9 cellular contexts compared by ENCODE assay signal in the genomic region with DNA sequence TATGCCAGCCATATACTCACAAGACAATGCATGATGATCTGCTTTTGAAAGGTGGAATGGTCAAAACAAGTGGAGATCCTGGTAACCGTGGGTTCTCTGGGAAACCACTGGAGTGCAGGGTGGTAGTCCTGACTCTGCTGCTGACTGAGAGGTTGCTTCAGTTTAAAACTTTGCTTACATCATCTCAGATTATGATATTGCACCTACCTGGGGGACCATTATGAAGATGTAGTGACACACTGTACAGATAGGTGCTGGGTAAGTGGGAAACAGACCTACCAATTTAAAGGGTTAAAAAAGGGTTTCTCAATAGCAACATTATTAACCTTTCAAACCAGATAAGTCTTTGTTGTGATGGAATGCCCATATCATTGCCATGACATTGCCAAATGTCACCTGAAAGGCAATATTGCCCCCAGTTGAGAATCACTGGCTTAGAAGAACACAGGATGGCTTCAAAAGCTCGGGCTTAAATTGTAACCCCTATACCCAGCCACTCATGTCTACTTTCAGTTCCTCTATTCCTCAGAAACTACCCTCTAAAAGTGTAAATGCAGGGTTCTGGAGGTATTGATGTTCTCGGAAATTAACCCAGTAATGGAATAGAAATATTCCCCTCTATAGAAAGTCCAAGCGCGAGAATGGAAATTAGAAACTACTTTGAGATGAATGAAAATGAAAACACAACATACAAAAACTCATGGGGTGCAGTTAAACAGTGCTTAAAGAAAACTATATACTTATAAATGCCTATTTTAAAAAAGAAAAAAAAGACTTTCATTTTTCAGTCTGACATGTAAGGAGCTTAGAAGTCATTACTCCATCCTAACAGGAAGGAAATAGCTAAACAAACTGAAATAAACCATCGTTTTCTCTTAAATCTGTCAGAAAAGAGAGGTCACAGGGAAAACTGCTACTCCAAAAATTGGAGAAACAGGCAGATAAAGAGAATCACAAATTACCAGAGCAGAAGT.
DNase-seq lines count a peak whose midpoint lies in the region; ATAC-seq, FAIRE-seq and TF ChIP-seq lines count a peak whose summit lies in the region.
"Had no signal": no experiment of that assay in that cellular context is flagged by ENCODE, and none has a peak within 500 bp of the region (broad histone marks: within the 10 kb centered on the region; RNA-seq: fewer than 3 reads in every experiment).

No MANE protein-coding gene starts in this region.

- FAIRE-seq in GM12891 (lab: Jason Lieb, UNC): peak; percentile 71

- no TSS peak for BruUV-seq in PC-9 (replicated peaks; lab: Mats Ljungman, UMichigan)

- H3K9me3 ChIP-seq in PC-9 (ENCODE audit: insufficient read depth, low read depth): no peaks in the 10 kb centered on the region

- no peak for DNase-seq in GM12891 (ENCODE audit: insufficient read length, low spot score)
- no peak for DNase-seq in activated naive CD4-positive, alpha-beta T cell treated with anti-CD3 and anti-CD28 coated beads, Interleukin-2, amount 50 U/mL, for 72 hours (ENCODE audit: low spot score in 2 of 2)
- no peak for DNase-seq in WTC11 (ENCODE audit: low spot score)
- no peak for DNase-seq in DMS153 treated with DMSO at 0.1 percent for 48 hours (lab: John Stamatoyannopoulos, UW; ENCODE audit: unreplicated experiment)
- no peak for DNase-seq in PC-9
- DNase-seq in chondrocyte (ENCODE audit: low spot score): no peak
- DNase-seq: NCI-H2029 treated with DMSO at 0.1 percent for 48 hours had no signal

- CTCF ChIA-PET in WTC11 (lab: Charles Lee): no interaction called here
- CTCF ChIA-PET in PC-9 (lab: Charles Lee): no interaction called here

- H3K27ac Mint-ChIP-seq in activated naive CD4-positive, alpha-beta T cell treated with anti-CD3 and anti-CD28 coated beads, Interleukin-2, amount 50 U/mL, for 72 hours: peak overlapping the region; percentile 86 to 90
- H3K27ac Mint-ChIP-seq in WTC11 (no peak overlapping the region), chondrocyte (ENCODE audit: unreplicated experiment) (no peak overlapping the region)

- intact Hi-C loops in PC-9 (cut with micrococcal nuclease; ENCODE audit: unreplicated experiment): no loop called here

- no peaks in the 10 kb centered on the region for H3K9me3 Mint-ChIP-seq in activated naive CD4-positive, alpha-beta T cell treated with anti-CD3 and anti-CD28 coated beads, Interleukin-2, amount 50 U/mL, for 72 hours
- H3K9me3 Mint-ChIP-seq in WTC11: no peaks in the 10 kb centered on the region
- H3K9me3 Mint-ChIP-seq in chondrocyte (ENCODE audit: low read depth): no peaks in the 10 kb centered on the region

- no peaks in the 10 kb centered on the region for H3K27me3 Mint-ChIP-seq in WTC11 (ENCODE audit: low read depth)
- H3K27me3 Mint-ChIP-seq in chondrocyte (ENCODE audit: low read depth): no peaks in the 10 kb centered on the region

- no peaks in the 10 kb centered on the region for H3F3A ChIP-seq in PC-9 (ENCODE audit: insufficient read depth, low read depth)

- no peak overlapping the region for H2AFZ ChIP-seq in PC-9

- H3K4me1 ChIP-seq in PC-9 (replicated peaks; ENCODE audit: insufficient read depth): no peaks in the 10 kb centered on the region

- POLR2A ChIA-PET in WTC11 (lab: Charles Lee) (no interaction called here), PC-9 (lab: Charles Lee; ENCODE audit: unreplicated experiment) (no interaction called here)

- no peaks in the 10 kb centered on the region for H3K36me3 ChIP-seq in PC-9 (ENCODE audit: low read depth)

- H3K4me2 ChIP-seq in PC-9: no peak overlapping the region

- no peak overlapping the region for H3K27ac ChIP-seq in PC-9

- peaks cover 7% of the 10 kb centered on the region for H3K4me1 Mint-ChIP-seq in WTC11
- H3K4me1 Mint-ChIP-seq in chondrocyte (ENCODE audit: low read depth): peaks cover 16% of the 10 kb centered on the region

- TF ChIP-seq CTCF in WTC11 (IDR thresholded peaks at IDR 0.05): no peak
- no peak for TF ChIP-seq CTCF in PC-9 (conservative IDR thresholded peaks at IDR 0.05)
- no peak for TF ChIP-seq CTCF in chondrocyte (IDR thresholded peaks at IDR 0.05)

- ATAC-seq in GM19468 (IDR thresholded peaks at IDR 0.05; ENCODE audit: extremely low read depth, unreplicated experiment) (peak; percentile 89), HG03196 (IDR thresholded peaks at IDR 0.05; ENCODE audit: unreplicated experiment) (peak; percentile 74), WTC11 (no peak)
- peak; percentile 53 to 77 for ATAC-seq in activated naive CD4-positive, alpha-beta T cell treated with anti-CD3 and anti-CD28 coated beads, Interleukin-2, amount 50 U/mL, for 72 hours

- no peaks in the 10 kb centered on the region for H3K9me2 ChIP-seq in PC-9 (ENCODE audit: insufficient read depth)

- no peaks in the 10 kb centered on the region for H4K20me1 ChIP-seq in PC-9 (ENCODE audit: insufficient read depth)

- no peaks in the 10 kb centered on the region for H3K36me3 Mint-ChIP-seq in activated naive CD4-positive, alpha-beta T cell treated with anti-CD3 and anti-CD28 coated beads, Interleukin-2, amount 50 U/mL, for 72 hours
- H3K36me3 Mint-ChIP-seq in WTC11 (no peaks in the 10 kb centered on the region), chondrocyte (ENCODE audit: low read depth) (no peaks in the 10 kb centered on the region)

- H3K79me2 ChIP-seq in PC-9 (ENCODE audit: low read depth): no peaks in the 10 kb centered on the region

- H3K4me3 ChIP-seq in PC-9: no peak overlapping the region

- no peaks in the 10 kb centered on the region for H3K27me3 ChIP-seq in PC-9 (ENCODE audit: insufficient read depth, low read depth)

- no peak for TF ChIP-seq POLR2A in GM12891 (IDR thresholded peaks at IDR 0.05; ENCODE audit: low read depth, low read length)

- no peak overlapping the region for H3K4me3 Mint-ChIP-seq in WTC11
- no peak overlapping the region for H3K4me3 Mint-ChIP-seq in chondrocyte (ENCODE audit: unreplicated experiment)

TF ChIP-seq in GM12891, 5 proteins besides CTCF, POLR2A, EP300 and RAD21:
- no peak for TF ChIP-seq PAX5 (IDR thresholded peaks at IDR 0.05; ENCODE audit: insufficient read depth, low read length, severe bottlenecking)
- peak; percentile 96 for TF ChIP-seq SPI1 (IDR thresholded peaks at IDR 0.05; ENCODE audit: low read depth, low read length)

TF ChIP-seq in WTC11, 78 proteins besides CTCF, POLR2A, EP300 and RAD21:
- no peak for TF ChIP-seq ZNF263 (CRISPR knock-in tag; IDR thresholded peaks at IDR 0.05; ENCODE audit: low read depth)
- no peak for TF ChIP-seq ZNF423 (CRISPR knock-in tag; IDR thresholded peaks at IDR 0.05)
- no peak for TF ChIP-seq OVOL2 (CRISPR knock-in tag; IDR thresholded peaks at IDR 0.05; ENCODE audit: borderline replicate concordance)
- TF ChIP-seq NFATC4 (CRISPR knock-in tag; IDR thresholded peaks at IDR 0.05): no peak
- TF ChIP-seq NR2C2 (CRISPR knock-in tag; IDR thresholded peaks at IDR 0.05): no peak
- TF ChIP-seq ZNF219 (CRISPR knock-in tag; IDR thresholded peaks at IDR 0.05; ENCODE audit: borderline replicate concordance): no peak
- TF ChIP-seq, protein P1, sequence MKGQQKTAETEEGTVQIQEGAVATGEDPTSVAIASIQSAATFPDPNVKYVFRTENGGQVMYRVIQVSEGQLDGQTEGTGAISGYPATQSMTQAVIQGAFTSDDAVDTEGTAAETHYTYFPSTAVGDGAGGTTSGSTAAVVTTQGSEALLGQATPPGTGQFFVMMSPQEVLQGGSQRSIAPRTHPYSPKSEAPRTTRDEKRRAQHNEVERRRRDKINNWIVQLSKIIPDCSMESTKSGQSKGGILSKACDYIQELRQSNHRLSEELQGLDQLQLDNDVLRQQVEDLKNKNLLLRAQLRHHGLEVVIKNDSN (CRISPR knock-in tag; IDR thresholded peaks at IDR 0.05): no peak
- no peak for TF ChIP-seq SMAD4 (CRISPR knock-in tag; IDR thresholded peaks at IDR 0.05)
- TF ChIP-seq, protein P2, sequence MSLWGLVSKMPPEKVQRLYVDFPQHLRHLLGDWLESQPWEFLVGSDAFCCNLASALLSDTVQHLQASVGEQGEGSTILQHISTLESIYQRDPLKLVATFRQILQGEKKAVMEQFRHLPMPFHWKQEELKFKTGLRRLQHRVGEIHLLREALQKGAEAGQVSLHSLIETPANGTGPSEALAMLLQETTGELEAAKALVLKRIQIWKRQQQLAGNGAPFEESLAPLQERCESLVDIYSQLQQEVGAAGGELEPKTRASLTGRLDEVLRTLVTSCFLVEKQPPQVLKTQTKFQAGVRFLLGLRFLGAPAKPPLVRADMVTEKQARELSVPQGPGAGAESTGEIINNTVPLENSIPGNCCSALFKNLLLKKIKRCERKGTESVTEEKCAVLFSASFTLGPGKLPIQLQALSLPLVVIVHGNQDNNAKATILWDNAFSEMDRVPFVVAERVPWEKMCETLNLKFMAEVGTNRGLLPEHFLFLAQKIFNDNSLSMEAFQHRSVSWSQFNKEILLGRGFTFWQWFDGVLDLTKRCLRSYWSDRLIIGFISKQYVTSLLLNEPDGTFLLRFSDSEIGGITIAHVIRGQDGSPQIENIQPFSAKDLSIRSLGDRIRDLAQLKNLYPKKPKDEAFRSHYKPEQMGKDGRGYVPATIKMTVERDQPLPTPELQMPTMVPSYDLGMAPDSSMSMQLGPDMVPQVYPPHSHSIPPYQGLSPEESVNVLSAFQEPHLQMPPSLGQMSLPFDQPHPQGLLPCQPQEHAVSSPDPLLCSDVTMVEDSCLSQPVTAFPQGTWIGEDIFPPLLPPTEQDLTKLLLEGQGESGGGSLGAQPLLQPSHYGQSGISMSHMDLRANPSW (CRISPR knock-in tag; conservative IDR thresholded peaks at IDR 0.05; ENCODE audit: low read depth): no peak
- no peak for TF ChIP-seq RELA (CRISPR knock-in tag; IDR thresholded peaks at IDR 0.05; ENCODE audit: borderline replicate concordance)
- TF ChIP-seq, protein P3, sequence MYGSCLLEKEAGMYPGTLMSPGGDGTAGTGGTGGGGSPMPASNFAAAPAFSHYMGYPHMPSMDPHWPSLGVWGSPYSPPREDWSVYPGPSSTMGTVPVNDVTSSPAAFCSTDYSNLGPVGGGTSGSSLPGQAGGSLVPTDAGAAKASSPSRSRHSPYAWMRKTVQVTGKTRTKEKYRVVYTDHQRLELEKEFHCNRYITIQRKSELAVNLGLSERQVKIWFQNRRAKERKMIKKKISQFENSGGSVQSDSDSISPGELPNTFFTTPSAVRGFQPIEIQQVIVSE (CRISPR knock-in tag; IDR thresholded peaks at IDR 0.05; ENCODE audit: borderline replicate concordance): no peak
- TF ChIP-seq NR1H2 (CRISPR knock-in tag; IDR thresholded peaks at IDR 0.05): no peak
- TF ChIP-seq, protein P4, sequence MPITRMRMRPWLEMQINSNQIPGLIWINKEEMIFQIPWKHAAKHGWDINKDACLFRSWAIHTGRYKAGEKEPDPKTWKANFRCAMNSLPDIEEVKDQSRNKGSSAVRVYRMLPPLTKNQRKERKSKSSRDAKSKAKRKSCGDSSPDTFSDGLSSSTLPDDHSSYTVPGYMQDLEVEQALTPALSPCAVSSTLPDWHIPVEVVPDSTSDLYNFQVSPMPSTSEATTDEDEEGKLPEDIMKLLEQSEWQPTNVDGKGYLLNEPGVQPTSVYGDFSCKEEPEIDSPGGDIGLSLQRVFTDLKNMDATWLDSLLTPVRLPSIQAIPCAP (CRISPR knock-in tag; IDR thresholded peaks at IDR 0.05): no peak
- TF ChIP-seq MXD4 (CRISPR knock-in tag; IDR thresholded peaks at IDR 0.05; ENCODE audit: borderline replicate concordance): no peak
- no peak for TF ChIP-seq TEAD4 (CRISPR knock-in tag; IDR thresholded peaks at IDR 0.05)
- TF ChIP-seq KAT7 (CRISPR knock-in tag; IDR thresholded peaks at IDR 0.05; ENCODE audit: borderline replicate concordance): no peak

Comparison
In these comparisons a context has a peak if more than half of its experiments do, and no peak if none do; other contexts are left out.
1. H3K27ac Mint-ChIP-seq: peak in activated naive CD4-positive, alpha-beta T cell treated with anti-CD3 and anti-CD28 coated beads, Interleukin-2, amount 50 U/mL, for 72 hours (2 of 2); none in WTC11 (single experiment) and chondrocyte (single experiment).